20 cellular contexts compared by ENCODE assay signal in the genomic region with DNA sequence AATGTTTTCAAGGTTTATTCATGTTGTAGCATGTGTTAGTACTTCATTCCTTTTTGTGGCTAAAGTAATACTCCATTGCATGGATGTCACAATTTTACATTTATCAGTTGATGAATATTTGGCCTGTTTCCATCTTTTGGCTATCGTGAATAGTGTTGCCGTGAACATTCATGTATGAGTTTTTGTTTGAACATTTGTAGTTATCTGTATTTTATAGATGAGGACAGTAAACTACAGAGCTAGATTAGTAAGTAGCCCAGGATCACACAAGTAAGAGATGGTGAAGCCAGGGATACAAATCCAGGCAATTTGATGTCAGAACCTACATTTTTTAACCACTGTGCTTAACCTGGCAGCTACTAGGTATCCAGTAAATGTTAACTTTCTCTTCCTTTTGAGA.
DNase-seq lines count a peak whose midpoint lies in the region; ATAC-seq, FAIRE-seq and TF ChIP-seq lines count a peak whose summit lies in the region.
"Had no signal": no experiment of that assay in that cellular context is flagged by ENCODE, and none has a peak within 500 bp of the region (broad histone marks: within the 10 kb centered on the region; RNA-seq: fewer than 3 reads in every experiment).

No MANE protein-coding gene starts in this region.

- peak overlapping the region; percentile 7 to 41; a peak in 1 of 4 replicates for H4K8ac ChIP-seq in IMR-90 (ENCODE audit: low read depth in 2 of 2, low read length in 2 of 2)

- H3K4ac ChIP-seq in IMR-90 (ENCODE audit: low read depth, low read length) = peak overlapping the region; percentile 2; the same call in 1 of the 2 replicates

- no peak overlapping the region for H4K5ac ChIP-seq in IMR-90 (ENCODE audit: low read depth, low read length)

- H3K79me1 ChIP-seq in IMR-90 (ENCODE audit: low read depth in 1 of 2, low read length in 2 of 2) = peaks cover 5 to 10% of the 10 kb centered on the region in 2 experiments; a peak in 3 of 4 replicates

- BruUV-seq in Calu3 (replicated peaks; lab: Mats Ljungman, UMichigan) (no TSS peak), IMR-90 (replicated peaks; lab: Mats Ljungman, UMichigan) (no TSS peak)

- in situ Hi-C loops in IMR-90 (cut with MboI; ENCODE audit: low sequenced_read_pairs) (loop anchor here (25.0 kb wide), 1 partner anchor 1474 kb away; no protein-coding TSS in a partner anchor), brain microvascular endothelial cell (cut with HindIII; ENCODE audit: low pct_ligation_motif_present, low sequenced_read_pairs) (no loop called here)

- H3K27ac ChIP-seq in IMR-90 (ENCODE audit: insufficient read depth, low read length) = peak overlapping the region; percentile 64; the same call in 1 of the 2 replicates
- H3K27ac ChIP-seq in brain microvascular endothelial cell = peak overlapping the region; percentile 89
- peak overlapping the region; percentile 93 for H3K27ac ChIP-seq in keratinocyte (ENCODE audit: control insufficient read depth, insufficient read depth, low read length)
- H3K27ac ChIP-seq: Peyer's patch, right lobe of liver, stomach, upper lobe of right lung, VCaP had no signal

- POLR2A ChIA-PET in IMR-90 (lab: Charles Lee; ENCODE audit: unreplicated experiment) = interaction anchor here (0.6 kb wide), 1 partner anchor 726 kb away, joined by 3 read pairs; no protein-coding TSS in a partner anchor

- H3K9me3 Mint-ChIP-seq in Calu3 (ENCODE audit: low read depth, unreplicated experiment) = no peaks in the 10 kb centered on the region
- H3K9me3 Mint-ChIP-seq: activated CD8-positive, alpha-beta T cell treated with anti-CD3 and anti-CD28 coated beads for 36 hours; activated naive CD8-positive, alpha-beta T cell treated with anti-CD3 and anti-CD28 coated beads for 36 hours; T-cell had no signal

- no peak overlapping the region for H4K91ac ChIP-seq in IMR-90 (ENCODE audit: insufficient read depth, low read depth, low read length)

- peak overlapping the region; percentile 5 for H3K4me3 Mint-ChIP-seq in Calu3 (ENCODE audit: low read depth, unreplicated experiment)
- H3K4me3 Mint-ChIP-seq: activated CD8-positive, alpha-beta T cell treated with anti-CD3 and anti-CD28 coated beads for 36 hours; activated naive CD8-positive, alpha-beta T cell treated with anti-CD3 and anti-CD28 coated beads for 36 hours; T-cell had no signal

- CTCF ChIA-PET in Calu3 (lab: Charles Lee) = interaction anchor here (0.6 to 0.7 kb wide), 2 partner anchors 27 to 70 kb away, joined by 4 read pairs; partner anchors contain the start of gene ATP2C1
- CTCF ChIA-PET in IMR-90 (lab: Yijun Ruan, JAX) = interaction anchor here (1.0 to 1.1 kb wide), 2 partner anchors 16 to 70 kb away, joined by 3 to 4 read pairs; no protein-coding TSS in a partner anchor

- peak overlapping the region; percentile 94 for H3K27ac Mint-ChIP-seq in Calu3 (ENCODE audit: unreplicated experiment)
- H3K27ac Mint-ChIP-seq: activated CD8-positive, alpha-beta T cell treated with anti-CD3 and anti-CD28 coated beads for 36 hours; activated naive CD8-positive, alpha-beta T cell treated with anti-CD3 and anti-CD28 coated beads for 36 hours; T-cell had no signal

- H3K4me1 ChIP-seq in IMR-90 (ENCODE audit: control insufficient read depth, insufficient read depth, low read length) (peaks cover 4% of the 10 kb centered on the region), keratinocyte (ENCODE audit: control insufficient read depth, extremely low read depth, insufficient read depth, low read length) (peaks cover 17% of the 10 kb centered on the region)
- H3K4me1 ChIP-seq: Peyer's patch, right lobe of liver, stomach, upper lobe of right lung had no signal

- H3K9me3 ChIP-seq in IMR-90 (ENCODE audit: control insufficient read depth, insufficient read depth, low read length) (no peaks in the 10 kb centered on the region), keratinocyte (ENCODE audit: control insufficient read depth, low read depth, low read length) (no peaks in the 10 kb centered on the region)
- H3K9me3 ChIP-seq: Peyer's patch, right lobe of liver, stomach, upper lobe of right lung had no signal

- H4K20me1 ChIP-seq in IMR-90 (ENCODE audit: insufficient read depth, low read length) (no peaks in the 10 kb centered on the region), keratinocyte (ENCODE audit: control insufficient read depth, extremely low read depth, insufficient read depth, low read length) (no peaks in the 10 kb centered on the region)

- DNase-seq in Calu3 = no peak
- DNase-seq in IMR-90 = peak; percentile 8
- peak; percentile 19 for DNase-seq in brain microvascular endothelial cell
- no peak for DNase-seq in keratinocyte (ENCODE audit: low read depth, low spot score)
- no peak for DNase-seq in cardiac septum (ENCODE audit: low spot score)
- DNase-seq: activated CD8-positive, alpha-beta T cell treated with anti-CD3 and anti-CD28 coated beads for 36 hours; activated naive CD8-positive, alpha-beta T cell treated with anti-CD3 and anti-CD28 coated beads for 36 hours; effector memory CD4-positive, alpha-beta T cell; NCI-H1417 treated with DMSO at 0.1 percent for 48 hours; NCI-H2171; Peyer's patch; right lobe of liver; stomach; T-cell; upper lobe of right lung had no signal

- peaks cover 3% of the 10 kb centered on the region; the same call in 1 of the 2 replicates for H3K9me1 ChIP-seq in IMR-90 (ENCODE audit: insufficient read depth, low read length)
- no peaks in the 10 kb centered on the region for H3K9me1 ChIP-seq in keratinocyte (ENCODE audit: control insufficient read depth, extremely low read depth, insufficient read depth, low read length)

- no peak overlapping the region for H2AK9ac ChIP-seq in IMR-90 (replicated peaks; ENCODE audit: low read depth, low read length, poor library complexity)

- H2AFZ ChIP-seq in IMR-90 (replicated peaks; ENCODE audit: low read length, poor library complexity) = no peak overlapping the region
- no peak overlapping the region for H2AFZ ChIP-seq in keratinocyte (ENCODE audit: control insufficient read depth, low read length)

- H2BK120ac ChIP-seq in IMR-90 (ENCODE audit: low read depth, low read length) = peak overlapping the region; percentile 63

- ATAC-seq in IMR-90 (ENCODE audit: low read depth) (no peak; the same call in 1 of the 2 replicates), GM21737 (IDR thresholded peaks at IDR 0.05; ENCODE audit: unreplicated experiment) (no peak), HG02588 (IDR thresholded peaks at IDR 0.05; ENCODE audit: unreplicated experiment) (no peak), HG02610 (IDR thresholded peaks at IDR 0.05; ENCODE audit: unreplicated experiment) (no peak)
- ATAC-seq: activated CD8-positive, alpha-beta T cell treated with anti-CD3 and anti-CD28 coated beads for 36 hours; left lobe of liver; right lobe of liver; T-cell; upper lobe of right lung had no signal

- H3K4me1 Mint-ChIP-seq in Calu3 (ENCODE audit: low read depth, unreplicated experiment) = peaks cover 59% of the 10 kb centered on the region
- H3K4me1 Mint-ChIP-seq: T-cell had no signal

- H2BK5ac ChIP-seq in IMR-90 (ENCODE audit: low read depth, low read length, poor library complexity, severe bottlenecking) = peak overlapping the region; percentile 92

- no peaks in the 10 kb centered on the region for H3K27me3 Mint-ChIP-seq in Calu3 (ENCODE audit: unreplicated experiment)
- H3K27me3 Mint-ChIP-seq: activated CD8-positive, alpha-beta T cell treated with anti-CD3 and anti-CD28 coated beads for 36 hours; activated naive CD8-positive, alpha-beta T cell treated with anti-CD3 and anti-CD28 coated beads for 36 hours; T-cell had no signal

- intact Hi-C loops in Calu3 (cut with micrococcal nuclease; ENCODE audit: unreplicated experiment) = loop anchor here (1.0 to 5.0 kb wide), 3 partner anchors 59 to 266 kb away; no protein-coding TSS in a partner anchor
- intact Hi-C loops in IMR-90 (cut with micrococcal nuclease) = loop anchor here (10.0 kb wide), 1 partner anchor 389 kb away; no protein-coding TSS in a partner anchor
- intact Hi-C loops in cardiac septum (cut with DNase I) = no loop called here

- peak overlapping the region; percentile 59; the same call in 1 of the 2 replicates for H3K23ac ChIP-seq in IMR-90 (ENCODE audit: low read depth, low read length)

- H3K4me2 ChIP-seq in IMR-90 (ENCODE audit: low read depth, low read length) (peak overlapping the region; percentile 41; the same call in 1 of the 2 replicates), keratinocyte (ENCODE audit: control insufficient read depth, extremely low read depth, insufficient read depth, low read depth, low read length) (peak overlapping the region; percentile 33)

- H2BK15ac ChIP-seq in IMR-90 (ENCODE audit: low read depth, low read length) = peak overlapping the region; percentile 29; the same call in 1 of the 3 replicates

- peak overlapping the region; percentile 57; the same call in 1 of the 2 replicates for H2BK20ac ChIP-seq in IMR-90 (ENCODE audit: low read depth, low read length)

- peaks cover 38% of the 10 kb centered on the region for H3K36me3 Mint-ChIP-seq in Calu3 (ENCODE audit: insufficient read depth, unreplicated experiment)

- H3K18ac ChIP-seq in IMR-90 (ENCODE audit: low read depth, low read length) = peak overlapping the region; percentile 71; the same call in 1 of the 2 replicates

- no peak for FAIRE-seq in keratinocyte (lab: Jason Lieb, UNC)

- peak overlapping the region; percentile 41; the same call in 1 of the 2 replicates for H3K14ac ChIP-seq in IMR-90 (replicated peaks; ENCODE audit: low read depth, low read length)

- TF ChIP-seq CTCF in Calu3 (IDR thresholded peaks at IDR 0.05; ENCODE audit: unreplicated experiment) (no peak), IMR-90 (conservative IDR thresholded peaks at IDR 0.05; ENCODE audit: low read depth, low read length) (no peak), brain microvascular endothelial cell (IDR thresholded peaks at IDR 0.05; ENCODE audit: low read depth, low read length, missing control alignments) (no peak), keratinocyte (optimal IDR thresholded peaks at IDR 0.05 in 1 of 3, IDR thresholded peaks at IDR 0.05 in 1 of 3, conservative IDR thresholded peaks at IDR 0.05 in 1 of 3; ENCODE audit: extremely low read depth in 1 of 3, insufficient read depth in 2 of 3, low read length in 3 of 3) (no peak)

- no peak overlapping the region for H3K4me3 ChIP-seq in IMR-90 (ENCODE audit: insufficient read depth, low read depth, low read length)
- H3K4me3 ChIP-seq in brain microvascular endothelial cell (ENCODE audit: low read depth, low read length) = no peak overlapping the region
- H3K4me3 ChIP-seq in keratinocyte (ENCODE audit: control insufficient read depth in 2 of 3, extremely low read depth in 1 of 3, insufficient read depth in 2 of 3, low read depth in 1 of 3, low read length in 3 of 3) = no peak overlapping the region
- H3K4me3 ChIP-seq: Peyer's patch, right lobe of liver, stomach, upper lobe of right lung had no signal

- H2AK5ac ChIP-seq in IMR-90 (ENCODE audit: low read depth, low read length) = no peak overlapping the region

- dilution Hi-C loops in IMR-90 (cut with HindIII; ENCODE audit: low sequenced_read_pairs, unreplicated experiment) = no loop called here
- dilution Hi-C loops in keratinocyte (cut with MboI; ENCODE audit: extremely low pct_ligation_motif_present, low sequenced_read_pairs) = no loop called here

- TF ChIP-seq RAD21 in IMR-90 (IDR thresholded peaks at IDR 0.05; ENCODE audit: low read length) = no peak

- WGBS in IMR-90 (ENCODE audit: extremely low coverage in 2 of 2, insufficient read length in 1 of 2), 2 experiments = 100% methylated on average over 1 of the region's 2 CpGs; no CpG with 5 or more reads in 1 of the 2 experiments

- H3K79me2 ChIP-seq in keratinocyte (ENCODE audit: control insufficient read depth, insufficient read depth, low read length) = no peaks in the 10 kb centered on the region

- no peak for TF ChIP-seq POLR2A in IMR-90 (IDR thresholded peaks at IDR 0.05; ENCODE audit: low read depth, low read length)

- H3K9ac ChIP-seq in IMR-90 (ENCODE audit: low read depth, low read length) (no peak overlapping the region), keratinocyte (ENCODE audit: control insufficient read depth, extremely low read depth, insufficient read depth, low read length) (peak overlapping the region; percentile 53)

- H3K56ac ChIP-seq in IMR-90 (ENCODE audit: extremely low read depth, insufficient read depth, low read length) = peak overlapping the region; percentile 61; the same call in 1 of the 2 replicates

- H3K36me3 ChIP-seq in IMR-90 (ENCODE audit: control insufficient read depth, insufficient read depth, low read length) = peaks cover 6% of the 10 kb centered on the region
- peaks cover 8% of the 10 kb centered on the region for H3K36me3 ChIP-seq in brain microvascular endothelial cell (replicated peaks)
- H3K36me3 ChIP-seq in keratinocyte (ENCODE audit: control insufficient read depth in 2 of 2, extremely low read depth in 1 of 2, insufficient read depth in 2 of 2, low read length in 2 of 2) = peaks cover 7 to 16% of the 10 kb centered on the region in 2 experiments

- H3K27me3 ChIP-seq in IMR-90 (ENCODE audit: control insufficient read depth, insufficient read depth, low read length) = no peaks in the 10 kb centered on the region
- no peaks in the 10 kb centered on the region for H3K27me3 ChIP-seq in brain microvascular endothelial cell (replicated peaks)
- no peaks in the 10 kb centered on the region for H3K27me3 ChIP-seq in keratinocyte (ENCODE audit: control insufficient read depth, extremely low read depth, insufficient read depth, low read length)
- H3K27me3 ChIP-seq: Peyer's patch, right lobe of liver, stomach, upper lobe of right lung had no signal

Comparison
In these comparisons a context has a peak if more than half of its experiments do, and no peak if none do; other contexts are left out.
1. DNase-seq: peak in IMR-90 (single experiment) and brain microvascular endothelial cell (single experiment); none in Calu3 (single experiment), keratinocyte (single experiment) and cardiac septum (single experiment).
2. Peak in every context shown above with its lines, with median percentiles within 50 percentile points of each other: H3K27ac ChIP-seq.